2 cellular contexts compared by ENCODE assay signal in the genomic region with DNA sequence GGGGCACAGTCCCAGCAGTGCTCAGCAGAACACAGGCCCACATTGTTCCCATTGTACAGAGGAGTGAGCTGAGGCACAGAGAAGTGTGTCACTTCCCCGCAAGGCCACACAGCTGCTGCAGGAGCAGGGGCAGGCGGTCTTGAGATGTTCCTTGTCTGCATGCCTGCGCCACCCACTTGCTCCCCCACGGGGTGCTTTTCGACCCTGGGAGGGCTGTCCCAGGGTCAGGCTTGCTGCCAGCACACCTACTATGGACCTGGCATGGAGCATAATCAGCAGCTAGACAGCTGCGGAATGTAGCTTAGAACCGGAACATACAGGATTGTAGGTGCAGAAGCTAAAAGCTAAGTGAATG.
TF ChIP-seq lines count a peak whose summit lies in the region.

No MANE protein-coding gene starts in this region.

TF ChIP-seq in HEK293, 187 proteins besides CTCF, POLR2A, EP300 and RAD21:
- TF ChIP-seq ZNF600 (tag by site-specific recombination; IDR thresholded peaks at IDR 0.05) (no peak), GLIS1 (tag by site-specific recombination; IDR thresholded peaks at IDR 0.05) (peak; percentile 66), ZNF664 (tag by site-specific recombination; IDR thresholded peaks at IDR 0.05) (no peak)

TF ChIP-seq in IMR-90, 13 proteins besides CTCF, POLR2A, EP300 and RAD21 (continued from another document):
- TF ChIP-seq NFE2L2 (IDR thresholded peaks at IDR 0.05; ENCODE audit: low read depth, low read length) (no peak), CEBPB (IDR thresholded peaks at IDR 0.05; ENCODE audit: low read depth, low read length) (no peak)
- TF ChIP-seq, protein P1, sequence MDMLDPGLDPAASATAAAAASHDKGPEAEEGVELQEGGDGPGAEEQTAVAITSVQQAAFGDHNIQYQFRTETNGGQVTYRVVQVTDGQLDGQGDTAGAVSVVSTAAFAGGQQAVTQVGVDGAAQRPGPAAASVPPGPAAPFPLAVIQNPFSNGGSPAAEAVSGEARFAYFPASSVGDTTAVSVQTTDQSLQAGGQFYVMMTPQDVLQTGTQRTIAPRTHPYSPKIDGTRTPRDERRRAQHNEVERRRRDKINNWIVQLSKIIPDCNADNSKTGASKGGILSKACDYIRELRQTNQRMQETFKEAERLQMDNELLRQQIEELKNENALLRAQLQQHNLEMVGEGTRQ (IDR thresholded peaks at IDR 0.05; ENCODE audit: low read depth, low read length): no peak
